In the genomic region with DNA sequence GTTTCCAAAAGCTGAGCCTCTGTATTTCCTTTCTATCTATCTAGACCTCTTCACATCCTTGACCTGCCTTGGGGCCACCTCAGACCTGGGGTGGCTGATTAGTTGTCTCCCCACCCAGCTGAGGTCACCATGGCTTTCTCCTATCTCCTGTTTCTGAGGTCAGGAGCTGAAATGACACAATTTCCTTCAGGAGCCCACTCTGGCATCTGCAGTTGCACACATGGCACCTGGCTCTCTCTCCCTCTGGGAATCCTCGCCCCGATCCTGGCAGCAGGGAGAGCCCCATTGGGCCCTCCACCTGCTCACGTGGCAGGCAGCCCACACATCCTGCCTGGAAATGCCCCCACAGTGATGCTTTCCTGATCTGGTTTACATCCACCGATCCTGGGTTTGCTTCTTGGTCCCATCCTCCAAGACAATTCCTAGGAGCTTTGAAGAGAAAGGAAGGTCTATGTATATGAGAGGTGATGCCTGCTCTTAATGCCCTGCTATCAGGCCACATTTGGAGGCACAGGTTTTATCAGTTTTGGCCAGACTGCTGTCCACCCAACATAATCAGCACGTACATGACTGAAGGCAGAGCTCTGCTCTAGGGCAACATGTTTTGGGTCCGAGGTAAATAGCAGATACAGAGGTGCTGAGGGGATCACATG, we compare ENCODE assay signal across 1 cellular context.
A peak's percentile ranks its signal among the peaks of the same experiment; 100 is the strongest.
TF ChIP-seq lines count a peak whose summit lies in the region.

No MANE protein-coding gene starts in this region.

TF ChIP-seq in K562, 482 proteins besides CTCF, POLR2A, EP300 and RAD21 (continued from another document and continues in another):
- TF ChIP-seq, protein P1, sequence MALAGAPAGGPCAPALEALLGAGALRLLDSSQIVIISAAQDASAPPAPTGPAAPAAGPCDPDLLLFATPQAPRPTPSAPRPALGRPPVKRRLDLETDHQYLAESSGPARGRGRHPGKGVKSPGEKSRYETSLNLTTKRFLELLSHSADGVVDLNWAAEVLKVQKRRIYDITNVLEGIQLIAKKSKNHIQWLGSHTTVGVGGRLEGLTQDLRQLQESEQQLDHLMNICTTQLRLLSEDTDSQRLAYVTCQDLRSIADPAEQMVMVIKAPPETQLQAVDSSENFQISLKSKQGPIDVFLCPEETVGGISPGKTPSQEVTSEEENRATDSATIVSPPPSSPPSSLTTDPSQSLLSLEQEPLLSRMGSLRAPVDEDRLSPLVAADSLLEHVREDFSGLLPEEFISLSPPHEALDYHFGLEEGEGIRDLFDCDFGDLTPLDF (CRISPR knock-in tag; IDR thresholded peaks at IDR 0.05) = peak; percentile 29; the same call in 1 of the 2 replicates
- TF ChIP-seq ARNT (IDR thresholded peaks at IDR 0.05) = peak; percentile 57 to 72; a peak in 3 of 4 replicates
- 0 out of 2 replicates have a peak, but pooled peaks have one; percentile 8 for TF ChIP-seq MXI1 (IDR thresholded peaks at IDR 0.05; ENCODE audit: low read depth, low read length)
- TF ChIP-seq STAT5A (IDR thresholded peaks at IDR 0.05; ENCODE audit: borderline replicate concordance, low read length) = peak; percentile 92
- no peak for TF ChIP-seq POLR2AphosphoS2 (IDR thresholded peaks at IDR 0.05; ENCODE audit: low read length)
- TF ChIP-seq ZNF3 (CRISPR knock-in tag; IDR thresholded peaks at IDR 0.05) = no peak
- peak; percentile 29; the same call in 1 of the 2 replicates for TF ChIP-seq ZBTB7A (IDR thresholded peaks at IDR 0.05; ENCODE audit: borderline replicate concordance, control insufficient read depth, low read depth, low read length)
- peak; percentile 98 for TF ChIP-seq ARID1B (IDR thresholded peaks at IDR 0.05)
- peak; percentile 80 for TF ChIP-seq SOX6 (IDR thresholded peaks at IDR 0.05)
- TF ChIP-seq MNT (conservative IDR thresholded peaks at IDR 0.05) = peak; percentile 63 to 78; a peak in 3 of 4 replicates
- 0 out of 2 replicates have a peak, but pooled peaks have one; percentile 14 for TF ChIP-seq ZNF133 (CRISPR knock-in tag; IDR thresholded peaks at IDR 0.05)
- TF ChIP-seq, protein P2, sequence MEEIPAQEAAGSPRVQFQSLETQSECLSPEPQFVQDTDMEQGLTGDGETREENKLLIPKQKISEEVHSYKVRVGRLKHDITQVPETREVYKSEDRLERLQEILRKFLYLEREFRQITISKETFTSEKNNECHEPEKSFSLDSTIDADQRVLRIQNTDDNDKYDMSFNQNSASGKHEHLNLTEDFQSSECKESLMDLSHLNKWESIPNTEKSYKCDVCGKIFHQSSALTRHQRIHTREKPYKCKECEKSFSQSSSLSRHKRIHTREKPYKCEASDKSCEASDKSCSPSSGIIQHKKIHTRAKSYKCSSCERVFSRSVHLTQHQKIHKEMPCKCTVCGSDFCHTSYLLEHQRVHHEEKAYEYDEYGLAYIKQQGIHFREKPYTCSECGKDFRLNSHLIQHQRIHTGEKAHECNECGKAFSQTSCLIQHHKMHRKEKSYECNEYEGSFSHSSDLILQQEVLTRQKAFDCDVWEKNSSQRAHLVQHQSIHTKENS (CRISPR knock-in tag; IDR thresholded peaks at IDR 0.05) = no peak
- TF ChIP-seq, protein P3, sequence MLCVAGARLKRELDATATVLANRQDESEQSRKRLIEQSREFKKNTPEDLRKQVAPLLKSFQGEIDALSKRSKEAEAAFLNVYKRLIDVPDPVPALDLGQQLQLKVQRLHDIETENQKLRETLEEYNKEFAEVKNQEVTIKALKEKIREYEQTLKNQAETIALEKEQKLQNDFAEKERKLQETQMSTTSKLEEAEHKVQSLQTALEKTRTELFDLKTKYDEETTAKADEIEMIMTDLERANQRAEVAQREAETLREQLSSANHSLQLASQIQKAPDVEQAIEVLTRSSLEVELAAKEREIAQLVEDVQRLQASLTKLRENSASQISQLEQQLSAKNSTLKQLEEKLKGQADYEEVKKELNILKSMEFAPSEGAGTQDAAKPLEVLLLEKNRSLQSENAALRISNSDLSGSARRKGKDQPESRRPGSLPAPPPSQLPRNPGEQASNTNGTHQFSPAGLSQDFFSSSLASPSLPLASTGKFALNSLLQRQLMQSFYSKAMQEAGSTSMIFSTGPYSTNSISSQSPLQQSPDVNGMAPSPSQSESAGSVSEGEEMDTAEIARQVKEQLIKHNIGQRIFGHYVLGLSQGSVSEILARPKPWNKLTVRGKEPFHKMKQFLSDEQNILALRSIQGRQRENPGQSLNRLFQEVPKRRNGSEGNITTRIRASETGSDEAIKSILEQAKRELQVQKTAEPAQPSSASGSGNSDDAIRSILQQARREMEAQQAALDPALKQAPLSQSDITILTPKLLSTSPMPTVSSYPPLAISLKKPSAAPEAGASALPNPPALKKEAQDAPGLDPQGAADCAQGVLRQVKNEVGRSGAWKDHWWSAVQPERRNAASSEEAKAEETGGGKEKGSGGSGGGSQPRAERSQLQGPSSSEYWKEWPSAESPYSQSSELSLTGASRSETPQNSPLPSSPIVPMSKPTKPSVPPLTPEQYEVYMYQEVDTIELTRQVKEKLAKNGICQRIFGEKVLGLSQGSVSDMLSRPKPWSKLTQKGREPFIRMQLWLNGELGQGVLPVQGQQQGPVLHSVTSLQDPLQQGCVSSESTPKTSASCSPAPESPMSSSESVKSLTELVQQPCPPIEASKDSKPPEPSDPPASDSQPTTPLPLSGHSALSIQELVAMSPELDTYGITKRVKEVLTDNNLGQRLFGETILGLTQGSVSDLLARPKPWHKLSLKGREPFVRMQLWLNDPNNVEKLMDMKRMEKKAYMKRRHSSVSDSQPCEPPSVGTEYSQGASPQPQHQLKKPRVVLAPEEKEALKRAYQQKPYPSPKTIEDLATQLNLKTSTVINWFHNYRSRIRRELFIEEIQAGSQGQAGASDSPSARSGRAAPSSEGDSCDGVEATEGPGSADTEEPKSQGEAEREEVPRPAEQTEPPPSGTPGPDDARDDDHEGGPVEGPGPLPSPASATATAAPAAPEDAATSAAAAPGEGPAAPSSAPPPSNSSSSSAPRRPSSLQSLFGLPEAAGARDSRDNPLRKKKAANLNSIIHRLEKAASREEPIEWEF (CRISPR knock-in tag; IDR thresholded peaks at IDR 0.05) = no peak
- TF ChIP-seq ZNF311 (CRISPR knock-in tag; IDR thresholded peaks at IDR 0.05) = no peak
- peak; percentile 87 for TF ChIP-seq CHD1 (IDR thresholded peaks at IDR 0.05; ENCODE audit: low read length)
- TF ChIP-seq USF2 (CRISPR knock-in tag; IDR thresholded peaks at IDR 0.05) = 0 out of 2 replicates have a peak, but pooled peaks have one; percentile 9
- peak; percentile 83; the same call in 1 of the 2 replicates for TF ChIP-seq MTA3 (IDR thresholded peaks at IDR 0.05; ENCODE audit: borderline replicate concordance)
- TF ChIP-seq ZNF395 (CRISPR knock-in tag; IDR thresholded peaks at IDR 0.05) = no peak
- peak; percentile 96 for TF ChIP-seq POLR2AphosphoS5 (IDR thresholded peaks at IDR 0.05; ENCODE audit: control insufficient read depth, insufficient read depth, low read depth, low read length)
- peak; percentile 73 for TF ChIP-seq ATF7 (IDR thresholded peaks at IDR 0.05)
- peak; percentile 69; the same call in 1 of the 2 replicates for TF ChIP-seq HDAC2 (IDR thresholded peaks at IDR 0.05)
- TF ChIP-seq NFE2 (IDR thresholded peaks at IDR 0.05; ENCODE audit: low read depth) = peak; percentile 29; the same call in 1 of the 2 replicates
- TF ChIP-seq SIX5 (IDR thresholded peaks at IDR 0.05; ENCODE audit: borderline replicate concordance in 1 of 2, insufficient read depth in 1 of 2, low read depth in 1 of 2, low read length in 2 of 2) = no peak
- no peak for TF ChIP-seq STAG1 (CRISPR knock-in tag; IDR thresholded peaks at IDR 0.05; ENCODE audit: borderline replicate concordance)
- peak; percentile 77 for TF ChIP-seq MYNN (IDR thresholded peaks at IDR 0.05)
- no peak for TF ChIP-seq MYNN (CRISPR knock-in tag; IDR thresholded peaks at IDR 0.05)
- TF ChIP-seq FOXM1 (IDR thresholded peaks at IDR 0.05; ENCODE audit: low read depth) = peak; percentile 79
- no peak for TF ChIP-seq FOXM1 (CRISPR knock-in tag; IDR thresholded peaks at IDR 0.05; ENCODE audit: low read depth)
- TF ChIP-seq GABPA (tag; conservative IDR thresholded peaks at IDR 0.05; ENCODE audit: low read depth) = 0 out of 2 replicates have a peak, but pooled peaks have one; percentile 17
- TF ChIP-seq MED1 (CRISPR knock-in tag; IDR thresholded peaks at IDR 0.05; ENCODE audit: borderline replicate concordance) = no peak
- TF ChIP-seq ZNF668 (CRISPR knock-in tag; IDR thresholded peaks at IDR 0.05) = peak; percentile 49; the same call in 1 of the 2 replicates
- TF ChIP-seq MYBL2 (IDR thresholded peaks at IDR 0.05; ENCODE audit: low read depth) = no peak
- no peak for TF ChIP-seq MYBL2 (CRISPR knock-in tag; IDR thresholded peaks at IDR 0.05; ENCODE audit: borderline replicate concordance)
- TF ChIP-seq U2AF1 (optimal IDR thresholded peaks at IDR 0.05; ENCODE audit: low read depth, low read length) = no peak
- TF ChIP-seq SMARCB1 (IDR thresholded peaks at IDR 0.05; ENCODE audit: insufficient read length, low read depth) = no peak
- no peak for TF ChIP-seq RBM15 (IDR thresholded peaks at IDR 0.05; ENCODE audit: insufficient read depth, low read length)
- TF ChIP-seq HDAC3 (IDR thresholded peaks at IDR 0.05; ENCODE audit: borderline replicate concordance, partially characterized antibody) = peak; percentile 82
- 0 out of 2 replicates have a peak, but pooled peaks have one; percentile 16 for TF ChIP-seq MEF2D (tag; conservative IDR thresholded peaks at IDR 0.05; ENCODE audit: low read depth)
- TF ChIP-seq MBD2 (IDR thresholded peaks at IDR 0.05; ENCODE audit: borderline replicate concordance, low read depth) = peak; percentile 75
- TF ChIP-seq FOXJ3 (CRISPR knock-in tag; IDR thresholded peaks at IDR 0.05) = no peak
- TF ChIP-seq, protein P4, sequence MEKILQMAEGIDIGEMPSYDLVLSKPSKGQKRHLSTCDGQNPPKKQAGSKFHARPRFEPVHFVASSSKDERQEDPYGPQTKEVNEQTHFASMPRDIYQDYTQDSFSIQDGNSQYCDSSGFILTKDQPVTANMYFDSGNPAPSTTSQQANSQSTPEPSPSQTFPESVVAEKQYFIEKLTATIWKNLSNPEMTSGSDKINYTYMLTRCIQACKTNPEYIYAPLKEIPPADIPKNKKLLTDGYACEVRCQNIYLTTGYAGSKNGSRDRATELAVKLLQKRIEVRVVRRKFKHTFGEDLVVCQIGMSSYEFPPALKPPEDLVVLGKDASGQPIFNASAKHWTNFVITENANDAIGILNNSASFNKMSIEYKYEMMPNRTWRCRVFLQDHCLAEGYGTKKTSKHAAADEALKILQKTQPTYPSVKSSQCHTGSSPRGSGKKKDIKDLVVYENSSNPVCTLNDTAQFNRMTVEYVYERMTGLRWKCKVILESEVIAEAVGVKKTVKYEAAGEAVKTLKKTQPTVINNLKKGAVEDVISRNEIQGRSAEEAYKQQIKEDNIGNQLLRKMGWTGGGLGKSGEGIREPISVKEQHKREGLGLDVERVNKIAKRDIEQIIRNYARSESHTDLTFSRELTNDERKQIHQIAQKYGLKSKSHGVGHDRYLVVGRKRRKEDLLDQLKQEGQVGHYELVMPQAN (IDR thresholded peaks at IDR 0.05; ENCODE audit: borderline replicate concordance) = 0 out of 2 replicates have a peak, but pooled peaks have one; percentile 23
- TF ChIP-seq IFI16 (CRISPR knock-in tag; IDR thresholded peaks at IDR 0.05) = no peak
- no peak for TF ChIP-seq SREBF2 (CRISPR knock-in tag; IDR thresholded peaks at IDR 0.05)
- 0 out of 2 replicates have a peak, but pooled peaks have one; percentile 42 for TF ChIP-seq GABPB1 (CRISPR knock-in tag; IDR thresholded peaks at IDR 0.05)
- TF ChIP-seq BCOR (IDR thresholded peaks at IDR 0.05) = 0 out of 2 replicates have a peak, but pooled peaks have one; percentile 5
- no peak for TF ChIP-seq ZNF696 (CRISPR knock-in tag; conservative IDR thresholded peaks at IDR 0.05)
- peak; percentile 38; the same call in 1 of the 2 replicates for TF ChIP-seq RBFOX2 (IDR thresholded peaks at IDR 0.05; ENCODE audit: low read depth, low read length)
- no peak for TF ChIP-seq HNRNPH1 (optimal IDR thresholded peaks at IDR 0.05; ENCODE audit: low read depth, low read length)
- no peak for TF ChIP-seq ZNF384 (IDR thresholded peaks at IDR 0.05; ENCODE audit: low read depth, low read length)
- peak; percentile 84; the same call in 1 of the 2 replicates for TF ChIP-seq CTBP1 (IDR thresholded peaks at IDR 0.05; ENCODE audit: borderline replicate concordance)
- TF ChIP-seq ZNF146 (CRISPR knock-in tag; IDR thresholded peaks at IDR 0.05; ENCODE audit: unreplicated experiment) = no peak
- TF ChIP-seq TEAD2 (tag; IDR thresholded peaks at IDR 0.05) = no peak
- peak; percentile 44 for TF ChIP-seq TAF1 (IDR thresholded peaks at IDR 0.05; ENCODE audit: control insufficient read depth, extremely low read depth, insufficient read depth, low read length, severe bottlenecking)
- no peak for TF ChIP-seq DNMT1 (IDR thresholded peaks at IDR 0.05)
- TF ChIP-seq SRSF7 (optimal IDR thresholded peaks at IDR 0.05; ENCODE audit: low read depth, low read length) = no peak
- TF ChIP-seq HEY1 (CRISPR knock-in tag; IDR thresholded peaks at IDR 0.05; ENCODE audit: borderline replicate concordance) = no peak
